ENCODE assay signal across 1 cellular context in the genomic region with DNA sequence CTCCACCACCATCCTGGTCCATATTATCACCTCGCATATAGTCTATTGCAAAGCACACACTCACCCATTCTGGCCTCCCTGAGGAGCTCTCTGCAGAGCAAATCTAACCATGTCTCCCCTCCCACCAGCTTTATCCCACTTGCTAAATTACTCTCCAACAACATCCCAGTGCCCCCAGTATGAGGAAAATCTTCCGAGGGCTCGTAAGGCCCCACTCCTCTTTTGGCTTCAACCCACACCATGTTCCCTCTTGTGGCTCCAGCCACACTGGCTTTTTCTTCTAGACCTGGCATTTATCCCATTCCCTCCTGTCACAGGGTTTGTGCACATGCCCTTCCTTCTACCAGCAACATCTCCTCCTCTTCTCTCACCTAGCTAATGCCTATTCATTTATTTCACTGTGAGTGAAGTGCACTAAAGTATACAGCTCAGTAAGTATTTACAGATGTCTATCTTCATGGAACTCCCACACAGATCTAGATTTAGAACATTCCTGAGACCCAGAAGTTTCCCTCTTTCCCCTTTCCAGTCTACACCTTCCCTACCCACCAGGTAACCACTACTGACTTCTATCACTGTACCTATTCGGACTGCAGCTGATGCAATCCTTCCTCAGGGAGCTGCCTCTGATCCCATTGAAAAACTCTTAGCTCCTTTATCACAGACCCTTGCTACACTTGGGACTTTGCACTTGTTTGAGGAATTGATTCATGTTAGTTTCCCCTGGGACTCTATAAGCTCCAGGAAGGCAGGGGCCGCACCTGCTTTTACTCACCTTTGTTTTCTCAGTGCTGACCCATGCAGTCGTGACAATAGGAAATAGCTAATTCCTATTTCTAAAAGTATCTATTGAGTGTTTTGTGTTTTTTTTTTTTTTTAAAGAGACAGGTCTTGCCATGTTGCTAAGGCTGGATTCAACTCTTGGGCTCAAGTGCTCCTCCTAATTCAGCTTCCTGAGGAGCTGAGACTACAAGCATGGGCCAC.
A peak's percentile ranks its signal among the peaks of the same experiment; 100 is the strongest.
TF ChIP-seq lines count a peak whose summit lies in the region.

No MANE protein-coding gene starts in this region.

TF ChIP-seq in HepG2, 621 proteins besides CTCF, POLR2A, EP300 and RAD21 (continued from another document and continues in another):
- TF ChIP-seq ASH2L (IDR thresholded peaks at IDR 0.05; ENCODE audit: insufficient read length, low read depth, low read length) (peak; percentile 51), PHF20 (CRISPR knock-in tag; IDR thresholded peaks at IDR 0.05) (no peak), ZNF670 (CRISPR knock-in tag; IDR thresholded peaks at IDR 0.05; ENCODE audit: borderline replicate concordance) (no peak), ZNF672 (CRISPR knock-in tag; IDR thresholded peaks at IDR 0.05) (no peak), FOXO1 (CRISPR knock-in tag; IDR thresholded peaks at IDR 0.05) (peak; percentile 89), ZNF652 (CRISPR knock-in tag; IDR thresholded peaks at IDR 0.05; ENCODE audit: borderline replicate concordance, low read depth) (peak; percentile 56; the same call in 1 of the 2 replicates), KAT7 (CRISPR knock-in tag; IDR thresholded peaks at IDR 0.05; ENCODE audit: borderline replicate concordance) (0 out of 2 replicates have a peak, but pooled peaks have one; percentile 35), ZNF720 (CRISPR knock-in tag; IDR thresholded peaks at IDR 0.05) (no peak), YEATS2 (CRISPR knock-in tag; IDR thresholded peaks at IDR 0.05; ENCODE audit: borderline replicate concordance) (peak; percentile 72; the same call in 1 of the 2 replicates), EHMT2 (IDR thresholded peaks at IDR 0.05; ENCODE audit: borderline replicate concordance, low read depth, low read length) (no peak), ZNF260 (CRISPR knock-in tag; IDR thresholded peaks at IDR 0.05; ENCODE audit: borderline replicate concordance, low read depth) (no peak), ZBTB3 (CRISPR knock-in tag; IDR thresholded peaks at IDR 0.05; ENCODE audit: borderline replicate concordance, low read depth) (no peak), ZNF747 (CRISPR knock-in tag; IDR thresholded peaks at IDR 0.05; ENCODE audit: borderline replicate concordance) (no peak), TBX2 (CRISPR knock-in tag; IDR thresholded peaks at IDR 0.05; ENCODE audit: borderline replicate concordance) (peak; percentile 84), CAMTA2 (CRISPR knock-in tag; IDR thresholded peaks at IDR 0.05; ENCODE audit: borderline replicate concordance) (no peak), ONECUT2 (CRISPR knock-in tag; IDR thresholded peaks at IDR 0.05) (peak; percentile 84), ZNF335 (CRISPR knock-in tag; IDR thresholded peaks at IDR 0.05) (peak; percentile 72; the same call in 1 of the 2 replicates), ELF1 (CRISPR knock-in tag; IDR thresholded peaks at IDR 0.05) (peak; percentile 43; the same call in 1 of the 2 replicates), NFE2 (CRISPR knock-in tag; IDR thresholded peaks at IDR 0.05) (no peak)
- TF ChIP-seq, protein P1, sequence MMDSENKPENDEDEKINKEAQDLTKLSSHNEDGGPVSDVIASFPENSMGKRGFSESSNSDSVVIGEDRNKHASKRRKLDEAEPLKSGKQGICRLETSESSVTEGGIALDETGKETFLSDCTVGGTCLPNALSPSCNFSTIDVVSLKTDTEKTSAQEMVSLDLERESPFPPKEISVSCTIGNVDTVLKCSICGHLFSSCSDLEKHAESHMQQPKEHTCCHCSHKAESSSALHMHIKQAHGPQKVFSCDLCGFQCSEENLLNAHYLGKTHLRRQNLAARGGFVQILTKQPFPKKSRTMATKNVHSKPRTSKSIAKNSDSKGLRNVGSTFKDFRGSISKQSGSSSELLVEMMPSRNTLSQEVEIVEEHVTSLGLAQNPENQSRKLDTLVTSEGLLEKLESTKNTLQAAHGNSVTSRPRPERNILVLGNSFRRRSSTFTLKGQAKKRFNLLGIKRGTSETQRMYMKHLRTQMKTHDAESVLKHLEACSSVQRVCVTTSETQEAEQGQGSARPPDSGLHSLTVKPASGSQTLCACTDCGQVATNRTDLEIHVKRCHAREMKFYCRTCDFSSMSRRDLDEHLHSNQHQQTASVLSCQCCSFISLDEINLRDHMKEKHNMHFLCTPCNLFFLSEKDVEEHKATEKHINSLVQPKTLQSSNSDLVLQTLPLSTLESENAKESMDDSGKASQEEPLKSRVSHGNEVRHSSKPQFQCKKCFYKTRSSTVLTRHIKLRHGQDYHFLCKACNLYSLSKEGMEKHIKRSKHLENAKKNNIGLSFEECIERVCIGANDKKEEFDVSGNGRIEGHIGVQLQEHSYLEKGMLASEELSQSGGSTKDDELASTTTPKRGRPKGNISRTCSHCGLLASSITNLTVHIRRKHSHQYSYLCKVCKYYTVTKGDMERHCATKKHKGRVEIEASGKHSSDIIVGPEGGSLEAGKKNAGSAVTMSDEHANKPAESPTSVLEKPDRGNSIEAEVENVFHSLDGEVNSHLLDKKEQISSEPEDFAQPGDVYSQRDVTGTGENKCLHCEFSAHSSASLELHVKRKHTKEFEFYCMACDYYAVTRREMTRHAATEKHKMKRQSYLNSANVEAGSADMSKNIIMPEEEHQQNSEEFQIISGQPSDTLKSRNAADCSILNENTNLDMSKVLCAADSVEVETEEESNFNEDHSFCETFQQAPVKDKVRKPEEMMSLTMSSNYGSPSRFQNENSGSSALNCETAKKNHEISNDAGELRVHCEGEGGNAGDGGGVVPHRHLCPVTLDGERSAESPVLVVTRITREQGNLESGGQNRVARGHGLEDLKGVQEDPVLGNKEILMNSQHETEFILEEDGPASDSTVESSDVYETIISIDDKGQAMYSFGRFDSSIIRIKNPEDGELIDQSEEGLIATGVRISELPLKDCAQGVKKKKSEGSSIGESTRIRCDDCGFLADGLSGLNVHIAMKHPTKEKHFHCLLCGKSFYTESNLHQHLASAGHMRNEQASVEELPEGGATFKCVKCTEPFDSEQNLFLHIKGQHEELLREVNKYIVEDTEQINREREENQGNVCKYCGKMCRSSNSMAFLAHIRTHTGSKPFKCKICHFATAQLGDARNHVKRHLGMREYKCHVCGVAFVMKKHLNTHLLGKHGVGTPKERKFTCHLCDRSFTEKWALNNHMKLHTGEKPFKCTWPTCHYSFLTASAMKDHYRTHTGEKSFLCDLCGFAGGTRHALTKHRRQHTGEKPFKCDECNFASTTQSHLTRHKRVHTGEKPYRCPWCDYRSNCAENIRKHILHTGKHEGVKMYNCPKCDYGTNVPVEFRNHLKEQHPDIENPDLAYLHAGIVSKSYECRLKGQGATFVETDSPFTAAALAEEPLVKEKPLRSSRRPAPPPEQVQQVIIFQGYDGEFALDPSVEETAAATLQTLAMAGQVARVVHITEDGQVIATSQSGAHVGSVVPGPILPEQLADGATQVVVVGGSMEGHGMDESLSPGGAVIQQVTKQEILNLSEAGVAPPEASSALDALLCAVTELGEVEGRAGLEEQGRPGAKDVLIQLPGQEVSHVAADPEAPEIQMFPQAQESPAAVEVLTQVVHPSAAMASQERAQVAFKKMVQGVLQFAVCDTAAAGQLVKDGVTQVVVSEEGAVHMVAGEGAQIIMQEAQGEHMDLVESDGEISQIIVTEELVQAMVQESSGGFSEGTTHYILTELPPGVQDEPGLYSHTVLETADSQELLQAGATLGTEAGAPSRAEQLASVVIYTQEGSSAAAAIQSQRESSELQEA (CRISPR knock-in tag; IDR thresholded peaks at IDR 0.05; ENCODE audit: not compliant biosample characterization) = no peak
- TF ChIP-seq, protein P2, sequence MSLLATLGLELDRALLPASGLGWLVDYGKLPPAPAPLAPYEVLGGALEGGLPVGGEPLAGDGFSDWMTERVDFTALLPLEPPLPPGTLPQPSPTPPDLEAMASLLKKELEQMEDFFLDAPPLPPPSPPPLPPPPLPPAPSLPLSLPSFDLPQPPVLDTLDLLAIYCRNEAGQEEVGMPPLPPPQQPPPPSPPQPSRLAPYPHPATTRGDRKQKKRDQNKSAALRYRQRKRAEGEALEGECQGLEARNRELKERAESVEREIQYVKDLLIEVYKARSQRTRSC (CRISPR knock-in tag; IDR thresholded peaks at IDR 0.05; ENCODE audit: low read depth) = no peak
- TF ChIP-seq, protein P3, sequence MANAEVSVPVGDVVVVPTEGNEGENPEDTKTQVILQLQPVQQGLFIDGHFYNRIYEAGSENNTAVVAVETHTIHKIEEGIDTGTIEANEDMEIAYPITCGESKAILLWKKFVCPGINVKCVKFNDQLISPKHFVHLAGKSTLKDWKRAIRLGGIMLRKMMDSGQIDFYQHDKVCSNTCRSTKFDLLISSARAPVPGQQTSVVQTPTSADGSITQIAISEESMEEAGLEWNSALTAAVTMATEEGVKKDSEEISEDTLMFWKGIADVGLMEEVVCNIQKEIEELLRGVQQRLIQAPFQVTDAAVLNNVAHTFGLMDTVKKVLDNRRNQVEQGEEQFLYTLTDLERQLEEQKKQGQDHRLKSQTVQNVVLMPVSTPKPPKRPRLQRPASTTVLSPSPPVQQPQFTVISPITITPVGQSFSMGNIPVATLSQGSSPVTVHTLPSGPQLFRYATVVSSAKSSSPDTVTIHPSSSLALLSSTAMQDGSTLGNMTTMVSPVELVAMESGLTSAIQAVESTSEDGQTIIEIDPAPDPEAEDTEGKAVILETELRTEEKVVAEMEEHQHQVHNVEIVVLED (CRISPR knock-in tag; IDR thresholded peaks at IDR 0.05; ENCODE audit: borderline replicate concordance) = no peak; the same call in 1 of the 2 replicates
- TF ChIP-seq, protein P4, sequence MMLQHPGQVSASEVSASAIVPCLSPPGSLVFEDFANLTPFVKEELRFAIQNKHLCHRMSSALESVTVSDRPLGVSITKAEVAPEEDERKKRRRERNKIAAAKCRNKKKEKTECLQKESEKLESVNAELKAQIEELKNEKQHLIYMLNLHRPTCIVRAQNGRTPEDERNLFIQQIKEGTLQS (CRISPR knock-in tag; IDR thresholded peaks at IDR 0.05) = peak; percentile 82
- TF ChIP-seq, protein P5, sequence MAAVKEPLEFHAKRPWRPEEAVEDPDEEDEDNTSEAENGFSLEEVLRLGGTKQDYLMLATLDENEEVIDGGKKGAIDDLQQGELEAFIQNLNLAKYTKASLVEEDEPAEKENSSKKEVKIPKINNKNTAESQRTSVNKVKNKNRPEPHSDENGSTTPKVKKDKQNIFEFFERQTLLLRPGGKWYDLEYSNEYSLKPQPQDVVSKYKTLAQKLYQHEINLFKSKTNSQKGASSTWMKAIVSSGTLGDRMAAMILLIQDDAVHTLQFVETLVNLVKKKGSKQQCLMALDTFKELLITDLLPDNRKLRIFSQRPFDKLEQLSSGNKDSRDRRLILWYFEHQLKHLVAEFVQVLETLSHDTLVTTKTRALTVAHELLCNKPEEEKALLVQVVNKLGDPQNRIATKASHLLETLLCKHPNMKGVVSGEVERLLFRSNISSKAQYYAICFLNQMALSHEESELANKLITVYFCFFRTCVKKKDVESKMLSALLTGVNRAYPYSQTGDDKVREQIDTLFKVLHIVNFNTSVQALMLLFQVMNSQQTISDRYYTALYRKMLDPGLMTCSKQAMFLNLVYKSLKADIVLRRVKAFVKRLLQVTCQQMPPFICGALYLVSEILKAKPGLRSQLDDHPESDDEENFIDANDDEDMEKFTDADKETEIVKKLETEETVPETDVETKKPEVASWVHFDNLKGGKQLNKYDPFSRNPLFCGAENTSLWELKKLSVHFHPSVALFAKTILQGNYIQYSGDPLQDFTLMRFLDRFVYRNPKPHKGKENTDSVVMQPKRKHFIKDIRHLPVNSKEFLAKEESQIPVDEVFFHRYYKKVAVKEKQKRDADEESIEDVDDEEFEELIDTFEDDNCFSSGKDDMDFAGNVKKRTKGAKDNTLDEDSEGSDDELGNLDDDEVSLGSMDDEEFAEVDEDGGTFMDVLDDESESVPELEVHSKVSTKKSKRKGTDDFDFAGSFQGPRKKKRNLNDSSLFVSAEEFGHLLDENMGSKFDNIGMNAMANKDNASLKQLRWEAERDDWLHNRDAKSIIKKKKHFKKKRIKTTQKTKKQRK (IDR thresholded peaks at IDR 0.05; ENCODE audit: low read length) = no peak
- TF ChIP-seq, protein P6, sequence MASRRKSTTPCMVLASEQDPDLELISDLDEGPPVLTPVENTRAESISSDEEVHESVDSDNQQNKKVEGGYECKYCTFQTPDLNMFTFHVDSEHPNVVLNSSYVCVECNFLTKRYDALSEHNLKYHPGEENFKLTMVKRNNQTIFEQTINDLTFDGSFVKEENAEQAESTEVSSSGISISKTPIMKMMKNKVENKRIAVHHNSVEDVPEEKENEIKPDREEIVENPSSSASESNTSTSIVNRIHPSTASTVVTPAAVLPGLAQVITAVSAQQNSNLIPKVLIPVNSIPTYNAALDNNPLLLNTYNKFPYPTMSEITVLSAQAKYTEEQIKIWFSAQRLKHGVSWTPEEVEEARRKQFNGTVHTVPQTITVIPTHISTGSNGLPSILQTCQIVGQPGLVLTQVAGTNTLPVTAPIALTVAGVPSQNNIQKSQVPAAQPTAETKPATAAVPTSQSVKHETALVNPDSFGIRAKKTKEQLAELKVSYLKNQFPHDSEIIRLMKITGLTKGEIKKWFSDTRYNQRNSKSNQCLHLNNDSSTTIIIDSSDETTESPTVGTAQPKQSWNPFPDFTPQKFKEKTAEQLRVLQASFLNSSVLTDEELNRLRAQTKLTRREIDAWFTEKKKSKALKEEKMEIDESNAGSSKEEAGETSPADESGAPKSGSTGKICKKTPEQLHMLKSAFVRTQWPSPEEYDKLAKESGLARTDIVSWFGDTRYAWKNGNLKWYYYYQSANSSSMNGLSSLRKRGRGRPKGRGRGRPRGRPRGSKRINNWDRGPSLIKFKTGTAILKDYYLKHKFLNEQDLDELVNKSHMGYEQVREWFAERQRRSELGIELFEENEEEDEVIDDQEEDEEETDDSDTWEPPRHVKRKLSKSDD (CRISPR knock-in tag; IDR thresholded peaks at IDR 0.05; ENCODE audit: low read depth) = 0 out of 2 replicates have a peak, but pooled peaks have one; percentile 10
- TF ChIP-seq, protein P7, sequence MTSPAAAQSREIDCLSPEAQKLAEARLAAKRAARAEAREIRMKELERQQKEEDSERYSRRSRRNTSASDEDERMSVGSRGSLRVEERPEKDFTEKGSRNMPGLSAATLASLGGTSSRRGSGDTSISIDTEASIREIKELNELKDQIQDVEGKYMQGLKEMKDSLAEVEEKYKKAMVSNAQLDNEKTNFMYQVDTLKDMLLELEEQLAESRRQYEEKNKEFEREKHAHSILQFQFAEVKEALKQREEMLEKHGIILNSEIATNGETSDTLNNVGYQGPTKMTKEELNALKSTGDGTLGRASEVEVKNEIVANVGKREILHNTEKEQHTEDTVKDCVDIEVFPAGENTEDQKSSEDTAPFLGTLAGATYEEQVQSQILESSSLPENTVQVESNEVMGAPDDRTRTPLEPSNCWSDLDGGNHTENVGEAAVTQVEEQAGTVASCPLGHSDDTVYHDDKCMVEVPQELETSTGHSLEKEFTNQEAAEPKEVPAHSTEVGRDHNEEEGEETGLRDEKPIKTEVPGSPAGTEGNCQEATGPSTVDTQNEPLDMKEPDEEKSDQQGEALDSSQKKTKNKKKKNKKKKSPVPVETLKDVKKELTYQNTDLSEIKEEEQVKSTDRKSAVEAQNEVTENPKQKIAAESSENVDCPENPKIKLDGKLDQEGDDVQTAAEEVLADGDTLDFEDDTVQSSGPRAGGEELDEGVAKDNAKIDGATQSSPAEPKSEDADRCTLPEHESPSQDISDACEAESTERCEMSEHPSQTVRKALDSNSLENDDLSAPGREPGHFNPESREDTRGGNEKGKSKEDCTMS (CRISPR knock-in tag; conservative IDR thresholded peaks at IDR 0.05) = no peak
- TF ChIP-seq, protein P8, sequence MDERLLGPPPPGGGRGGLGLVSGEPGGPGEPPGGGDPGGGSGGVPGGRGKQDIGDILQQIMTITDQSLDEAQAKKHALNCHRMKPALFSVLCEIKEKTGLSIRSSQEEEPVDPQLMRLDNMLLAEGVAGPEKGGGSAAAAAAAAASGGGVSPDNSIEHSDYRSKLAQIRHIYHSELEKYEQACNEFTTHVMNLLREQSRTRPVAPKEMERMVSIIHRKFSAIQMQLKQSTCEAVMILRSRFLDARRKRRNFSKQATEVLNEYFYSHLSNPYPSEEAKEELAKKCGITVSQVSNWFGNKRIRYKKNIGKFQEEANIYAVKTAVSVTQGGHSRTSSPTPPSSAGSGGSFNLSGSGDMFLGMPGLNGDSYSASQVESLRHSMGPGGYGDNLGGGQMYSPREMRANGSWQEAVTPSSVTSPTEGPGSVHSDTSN (CRISPR knock-in tag; IDR thresholded peaks at IDR 0.05) = no peak
